In genomic region chr19:56174550-56174949, GRCh38 we compare ENCODE assay signal across 1 cellular context.
TF ChIP-seq lines count a peak whose summit lies in the region.

No MANE protein-coding gene starts in this region.

TF ChIP-seq in A549, 52 proteins besides CTCF, POLR2A, EP300 and RAD21 (continued from another document):
- TF ChIP-seq ATOH8 (CRISPR knock-in tag; IDR thresholded peaks at IDR 0.05; ENCODE audit: low read depth) (no peak), MAFK (IDR thresholded peaks at IDR 0.05; ENCODE audit: partially characterized antibody) (no peak), NPAS2 (CRISPR knock-in tag; IDR thresholded peaks at IDR 0.05; ENCODE audit: borderline replicate concordance) (no peak), HOXB13 (CRISPR knock-in tag; IDR thresholded peaks at IDR 0.05; ENCODE audit: low read depth) (no peak), ELK1 (IDR thresholded peaks at IDR 0.05; ENCODE audit: low read depth, low read length) (no peak), FOSL2 (IDR thresholded peaks at IDR 0.05) (no peak), FOSL2 (CRISPR knock-in tag; IDR thresholded peaks at IDR 0.05) (no peak), JUNB (IDR thresholded peaks at IDR 0.05) (no peak), RCOR1 (IDR thresholded peaks at IDR 0.05; ENCODE audit: low read depth, low read length) (no peak)
